In the genomic region with DNA sequence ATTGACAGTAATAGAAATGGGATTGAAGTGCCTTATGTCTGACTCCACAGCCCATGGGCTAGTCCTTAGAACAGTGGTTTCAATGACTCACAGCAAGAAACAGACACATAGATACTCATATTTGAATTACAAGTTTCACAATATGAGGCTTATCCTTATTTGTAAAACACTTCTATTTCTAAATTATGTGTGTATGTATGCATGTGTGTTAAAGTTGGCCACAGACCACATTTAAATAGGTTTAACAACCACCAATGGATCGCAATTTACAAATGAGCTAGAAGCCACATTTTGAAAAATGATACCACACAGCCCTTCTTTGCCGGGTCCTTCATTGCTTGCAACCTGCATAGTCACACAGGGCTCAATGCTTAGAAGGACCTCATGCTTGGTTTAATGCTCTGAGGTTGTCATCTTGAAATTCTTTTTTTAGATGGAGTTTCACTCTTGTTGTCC, we compare ENCODE assay signal across 11 cellular contexts.
DNase-seq lines count a peak whose midpoint lies in the region; ATAC-seq and TF ChIP-seq lines count a peak whose summit lies in the region.
"Had no signal": no experiment of that assay in that cellular context is flagged by ENCODE, and none has a peak within 500 bp of the region (broad histone marks: within the 10 kb centered on the region; RNA-seq: fewer than 3 reads in every experiment).

No MANE protein-coding gene starts in this region.

- H3K36me3 ChIP-seq in prostate gland (no peaks in the 10 kb centered on the region), right atrium auricular region (no peaks in the 10 kb centered on the region)

- no peak overlapping the region for H3K4me3 Mint-ChIP-seq in activated CD8-positive, alpha-beta T cell treated with anti-CD3 and anti-CD28 coated beads, Interleukin-2, amount 10 ng/mL, durations not matched to agents 7 days and 5 days
- H3K4me3 Mint-ChIP-seq: CD8-positive, alpha-beta memory T cell; dendritic cell treated with granulocyte-macrophage colony-stimulating factor and Interleukin-4, amounts not matched to agents 40 ng/mL and 50 ng/mL, for 4 days had no signal

- peaks cover 4% of the 10 kb centered on the region for H3K4me1 Mint-ChIP-seq in activated CD8-positive, alpha-beta T cell treated with anti-CD3 and anti-CD28 coated beads, Interleukin-2, amount 10 ng/mL, durations not matched to agents 7 days and 5 days (ENCODE audit: low read depth)

- H3K27me3 Mint-ChIP-seq in activated CD8-positive, alpha-beta T cell treated with anti-CD3 and anti-CD28 coated beads, Interleukin-2, amount 10 ng/mL, durations not matched to agents 7 days and 5 days (ENCODE audit: low read depth), result peaks cover 12% of the 10 kb centered on the region
- H3K27me3 Mint-ChIP-seq: dendritic cell treated with granulocyte-macrophage colony-stimulating factor and Interleukin-4, amounts not matched to agents 40 ng/mL and 50 ng/mL, for 4 days had no signal

- ATAC-seq in GM19328 (IDR thresholded peaks at IDR 0.05; ENCODE audit: unreplicated experiment) (peak; percentile 88), HG03060 (IDR thresholded peaks at IDR 0.05; ENCODE audit: low read depth, unreplicated experiment) (peak; percentile 96)
- peak; percentile 36 for ATAC-seq in activated CD8-positive, alpha-beta T cell treated with anti-CD3 and anti-CD28 coated beads, Interleukin-2, amount 10 ng/mL, durations not matched to agents 7 days and 5 days
- ATAC-seq: K562 had no signal

- CTCF ChIA-PET in activated CD8-positive, alpha-beta T cell treated with anti-CD3 and anti-CD28 coated beads, Interleukin-2, amount 10 ng/mL, durations not matched to agents 7 days and 5 days (lab: Charles Lee), result interaction anchor here (1.6 kb wide), 1 partner anchor 10 kb away, joined by 4 read pairs; no protein-coding TSS in a partner anchor

- H3K9me3 ChIP-seq in prostate gland (no peaks in the 10 kb centered on the region), right atrium auricular region (no peaks in the 10 kb centered on the region)

- 94% methylated on average over 2 of the region's 2 CpGs for WGBS in prostate gland

- H3K27ac ChIP-seq in prostate gland, result no peak overlapping the region
- H3K27ac ChIP-seq in right atrium auricular region, result no peak overlapping the region

- intact Hi-C loops in prostate gland (cut with DNase I), result no loop called here

- DNase-seq in AG20443 (ENCODE audit: low spot score), result peak; percentile 59
- no peak for DNase-seq in activated CD8-positive, alpha-beta T cell treated with anti-CD3 and anti-CD28 coated beads, Interleukin-2, amount 10 ng/mL, durations not matched to agents 7 days and 5 days
- no peak for DNase-seq in prostate gland (ENCODE audit: low spot score)
- no peak for DNase-seq in dermis blood vessel endothelial cell
- DNase-seq in NCI-H2227 (lab: John Stamatoyannopoulos, UW; ENCODE audit: unreplicated experiment), result no peak
- no peak for DNase-seq in right atrium auricular region (ENCODE audit: low spot score)
- DNase-seq: CD8-positive, alpha-beta memory T cell had no signal

- peaks cover 10% of the 10 kb centered on the region for H3K9me3 Mint-ChIP-seq in activated CD8-positive, alpha-beta T cell treated with anti-CD3 and anti-CD28 coated beads, Interleukin-2, amount 10 ng/mL, durations not matched to agents 7 days and 5 days (ENCODE audit: insufficient read depth)

- no peaks in the 10 kb centered on the region for H3K4me1 ChIP-seq in prostate gland (replicated peaks)
- no peaks in the 10 kb centered on the region for H3K4me1 ChIP-seq in right atrium auricular region

- H3K27ac Mint-ChIP-seq in activated CD8-positive, alpha-beta T cell treated with anti-CD3 and anti-CD28 coated beads, Interleukin-2, amount 10 ng/mL, durations not matched to agents 7 days and 5 days, result no peak overlapping the region
- H3K27ac Mint-ChIP-seq: dendritic cell treated with granulocyte-macrophage colony-stimulating factor and Interleukin-4, amounts not matched to agents 40 ng/mL and 50 ng/mL, for 4 days had no signal

- POLR2A ChIA-PET in activated CD8-positive, alpha-beta T cell treated with anti-CD3 and anti-CD28 coated beads, Interleukin-2, amount 10 ng/mL, durations not matched to agents 7 days and 5 days (lab: Charles Lee), result no interaction called here

- H3K4me3 ChIP-seq in prostate gland, result no peak overlapping the region
- no peak overlapping the region for H3K4me3 ChIP-seq in right atrium auricular region
- H3K4me3 ChIP-seq: K562 had no signal

- H3K27me3 ChIP-seq in prostate gland (replicated peaks; ENCODE audit: insufficient read depth) (no peaks in the 10 kb centered on the region), right atrium auricular region (no peaks in the 10 kb centered on the region)

- TF ChIP-seq CTCF in prostate gland (IDR thresholded peaks at IDR 0.05), result no peak
- TF ChIP-seq CTCF in right atrium auricular region (IDR thresholded peaks at IDR 0.05), result no peak

- TF ChIP-seq POLR2A in prostate gland (IDR thresholded peaks at IDR 0.05), result no peak

- no peaks in the 10 kb centered on the region for H3K36me3 Mint-ChIP-seq in activated CD8-positive, alpha-beta T cell treated with anti-CD3 and anti-CD28 coated beads, Interleukin-2, amount 10 ng/mL, durations not matched to agents 7 days and 5 days (ENCODE audit: low read depth)

Comparison
In these comparisons a context has a peak if more than half of its experiments do, and no peak if none do; other contexts are left out.
1. ATAC-seq: peak in every context shown above with its lines; median percentile 96 in HG03060; 88 in GM19328; 36 in activated CD8-positive, alpha-beta T cell treated with anti-CD3 and anti-CD28 coated beads, Interleukin-2, amount 10 ng/mL, durations not matched to agents 7 days and 5 days.